In the genomic region with DNA sequence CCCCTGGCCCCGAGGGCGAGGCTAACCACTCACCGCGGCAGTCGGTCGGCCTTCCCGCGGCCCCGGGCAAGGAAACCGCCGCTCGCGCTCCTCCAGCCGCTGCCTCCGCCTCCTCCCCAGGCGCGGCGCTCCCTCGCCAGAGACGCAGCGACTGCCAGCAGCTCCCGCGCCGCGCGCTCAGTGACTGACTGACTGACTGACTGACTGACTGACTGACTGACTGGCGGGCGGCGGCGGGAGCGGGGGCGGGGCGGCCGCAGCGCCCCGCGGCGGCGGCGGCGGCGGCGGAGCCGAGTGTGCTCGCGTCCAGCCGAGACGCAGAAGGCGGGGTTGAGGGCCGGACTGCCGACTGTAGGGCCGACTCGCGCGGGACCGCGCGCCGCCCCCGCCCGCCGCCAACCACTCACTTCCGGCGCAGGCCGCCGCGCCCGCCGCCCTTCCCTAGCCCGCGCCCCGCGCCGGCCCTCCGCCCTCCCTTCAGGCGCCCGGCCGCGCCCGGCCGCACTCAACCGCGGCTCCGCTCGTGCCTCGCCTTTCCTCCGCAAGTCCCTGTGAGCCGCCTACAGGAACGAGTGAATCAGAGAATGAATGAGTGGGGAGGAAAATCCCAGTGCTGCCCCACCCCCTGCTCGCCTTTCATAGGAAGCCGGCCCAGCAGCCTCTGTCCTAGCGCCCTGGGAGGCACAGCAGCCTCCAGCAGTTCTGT, we compare ENCODE assay signal across 1 cellular context.
TF ChIP-seq lines count a peak whose summit lies in the region.

Gene RAPH1 (minus strand): TSS at position 224 of the 706 bp plus-strand sequence. CDS start 39,948 bp downstream, outside the sequence.

TF ChIP-seq in GM23338, 12 proteins besides CTCF, POLR2A, EP300 and RAD21 (continued from another document):
- TF ChIP-seq, protein P1, sequence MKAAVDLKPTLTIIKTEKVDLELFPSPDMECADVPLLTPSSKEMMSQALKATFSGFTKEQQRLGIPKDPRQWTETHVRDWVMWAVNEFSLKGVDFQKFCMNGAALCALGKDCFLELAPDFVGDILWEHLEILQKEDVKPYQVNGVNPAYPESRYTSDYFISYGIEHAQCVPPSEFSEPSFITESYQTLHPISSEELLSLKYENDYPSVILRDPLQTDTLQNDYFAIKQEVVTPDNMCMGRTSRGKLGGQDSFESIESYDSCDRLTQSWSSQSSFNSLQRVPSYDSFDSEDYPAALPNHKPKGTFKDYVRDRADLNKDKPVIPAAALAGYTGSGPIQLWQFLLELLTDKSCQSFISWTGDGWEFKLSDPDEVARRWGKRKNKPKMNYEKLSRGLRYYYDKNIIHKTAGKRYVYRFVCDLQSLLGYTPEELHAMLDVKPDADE (IDR thresholded peaks at IDR 0.05): no peak
- no peak for TF ChIP-seq STAT1 (IDR thresholded peaks at IDR 0.05; ENCODE audit: unreplicated experiment)
- peak; percentile 7 for TF ChIP-seq REST (IDR thresholded peaks at IDR 0.05; ENCODE audit: unreplicated experiment)
- TF ChIP-seq, protein P2, sequence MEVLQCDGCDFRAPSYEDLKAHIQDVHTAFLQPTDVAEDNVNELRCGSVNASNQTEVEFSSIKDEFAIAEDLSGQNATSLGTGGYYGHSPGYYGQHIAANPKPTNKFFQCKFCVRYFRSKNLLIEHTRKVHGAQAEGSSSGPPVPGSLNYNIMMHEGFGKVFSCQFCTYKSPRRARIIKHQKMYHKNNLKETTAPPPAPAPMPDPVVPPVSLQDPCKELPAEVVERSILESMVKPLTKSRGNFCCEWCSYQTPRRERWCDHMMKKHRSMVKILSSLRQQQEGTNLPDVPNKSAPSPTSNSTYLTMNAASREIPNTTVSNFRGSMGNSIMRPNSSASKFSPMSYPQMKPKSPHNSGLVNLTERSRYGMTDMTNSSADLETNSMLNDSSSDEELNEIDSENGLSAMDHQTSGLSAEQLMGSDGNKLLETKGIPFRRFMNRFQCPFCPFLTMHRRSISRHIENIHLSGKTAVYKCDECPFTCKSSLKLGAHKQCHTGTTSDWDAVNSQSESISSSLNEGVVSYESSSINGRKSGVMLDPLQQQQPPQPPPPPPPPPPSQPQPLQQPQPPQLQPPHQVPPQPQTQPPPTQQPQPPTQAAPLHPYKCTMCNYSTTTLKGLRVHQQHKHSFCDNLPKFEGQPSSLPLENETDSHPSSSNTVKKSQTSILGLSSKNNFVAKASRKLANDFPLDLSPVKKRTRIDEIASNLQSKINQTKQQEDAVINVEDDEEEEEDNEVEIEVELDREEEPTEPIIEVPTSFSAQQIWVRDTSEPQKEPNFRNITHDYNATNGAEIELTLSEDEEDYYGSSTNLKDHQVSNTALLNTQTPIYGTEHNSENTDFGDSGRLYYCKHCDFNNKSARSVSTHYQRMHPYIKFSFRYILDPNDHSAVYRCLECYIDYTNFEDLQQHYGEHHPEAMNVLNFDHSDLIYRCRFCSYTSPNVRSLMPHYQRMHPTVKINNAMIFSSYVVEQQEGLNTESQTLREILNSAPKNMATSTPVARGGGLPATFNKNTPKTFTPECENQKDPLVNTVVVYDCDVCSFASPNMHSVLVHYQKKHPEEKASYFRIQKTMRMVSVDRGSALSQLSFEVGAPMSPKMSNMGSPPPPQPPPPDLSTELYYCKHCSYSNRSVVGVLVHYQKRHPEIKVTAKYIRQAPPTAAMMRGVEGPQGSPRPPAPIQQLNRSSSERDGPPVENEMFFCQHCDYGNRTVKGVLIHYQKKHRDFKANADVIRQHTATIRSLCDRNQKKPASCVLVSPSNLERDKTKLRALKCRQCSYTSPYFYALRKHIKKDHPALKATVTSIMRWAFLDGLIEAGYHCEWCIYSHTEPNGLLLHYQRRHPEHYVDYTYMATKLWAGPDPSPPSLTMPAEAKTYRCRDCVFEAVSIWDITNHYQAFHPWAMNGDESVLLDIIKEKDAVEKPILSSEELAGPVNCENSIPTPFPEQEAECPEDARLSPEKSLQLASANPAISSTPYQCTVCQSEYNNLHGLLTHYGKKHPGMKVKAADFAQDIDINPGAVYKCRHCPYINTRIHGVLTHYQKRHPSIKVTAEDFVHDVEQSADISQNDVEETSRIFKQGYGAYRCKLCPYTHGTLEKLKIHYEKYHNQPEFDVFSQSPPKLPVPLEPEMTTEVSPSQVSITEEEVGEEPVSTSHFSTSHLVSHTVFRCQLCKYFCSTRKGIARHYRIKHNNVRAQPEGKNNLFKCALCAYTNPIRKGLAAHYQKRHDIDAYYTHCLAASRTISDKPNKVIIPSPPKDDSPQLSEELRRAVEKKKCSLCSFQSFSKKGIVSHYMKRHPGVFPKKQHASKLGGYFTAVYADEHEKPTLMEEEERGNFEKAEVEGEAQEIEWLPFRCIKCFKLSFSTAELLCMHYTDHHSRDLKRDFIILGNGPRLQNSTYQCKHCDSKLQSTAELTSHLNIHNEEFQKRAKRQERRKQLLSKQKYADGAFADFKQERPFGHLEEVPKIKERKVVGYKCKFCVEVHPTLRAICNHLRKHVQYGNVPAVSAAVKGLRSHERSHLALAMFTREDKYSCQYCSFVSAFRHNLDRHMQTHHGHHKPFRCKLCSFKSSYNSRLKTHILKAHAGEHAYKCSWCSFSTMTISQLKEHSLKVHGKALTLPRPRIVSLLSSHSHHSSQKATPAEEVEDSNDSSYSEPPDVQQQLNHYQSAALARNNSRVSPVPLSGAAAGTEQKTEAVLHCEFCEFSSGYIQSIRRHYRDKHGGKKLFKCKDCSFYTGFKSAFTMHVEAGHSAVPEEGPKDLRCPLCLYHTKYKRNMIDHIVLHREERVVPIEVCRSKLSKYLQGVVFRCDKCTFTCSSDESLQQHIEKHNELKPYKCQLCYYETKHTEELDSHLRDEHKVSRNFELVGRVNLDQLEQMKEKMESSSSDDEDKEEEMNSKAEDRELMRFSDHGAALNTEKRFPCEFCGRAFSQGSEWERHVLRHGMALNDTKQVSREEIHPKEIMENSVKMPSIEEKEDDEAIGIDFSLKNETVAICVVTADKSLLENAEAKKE (CRISPR knock-in tag; IDR thresholded peaks at IDR 0.05): no peak
- TF ChIP-seq POLR2AphosphoS5 (IDR thresholded peaks at IDR 0.05; ENCODE audit: low read depth): peak; percentile 67
TF ChIP-seq in GM23338: peak in this region for 3.
